ENCODE assay signal across 8 cellular contexts in genomic region chr19:18635831-18636182, GRCh38. TPM values are rescaled to one million over a fixed set of nuclear protein-coding genes. Genes with fewer than 3 reads are reported as not detected.
DNase-seq lines count a peak whose midpoint lies in the region; ATAC-seq, FAIRE-seq and TF ChIP-seq lines count a peak whose summit lies in the region.
"Had no signal": no experiment of that assay in that cellular context is flagged by ENCODE, and none has a peak within 500 bp of the region (broad histone marks: within the 10 kb centered on the region; RNA-seq: fewer than 3 reads in every experiment).

No MANE protein-coding gene starts in this region.

- no peaks in the 10 kb centered on the region for H3K9me3 Mint-ChIP-seq in activated CD8-positive, alpha-beta T cell treated with anti-CD3 and anti-CD28 coated beads, Interleukin-2, amount 10 ng/mL, durations not matched to agents 7 days and 5 days (ENCODE audit: insufficient read depth)
- H3K9me3 Mint-ChIP-seq: activated naive CD4-positive, alpha-beta T cell treated with anti-CD3 and anti-CD28 coated beads, Interleukin-2, amount 50 U/mL, for 72 hours had no signal

- H2BK5ac ChIP-seq in trophoblast cell (ENCODE audit: low read depth, low read length, poor library complexity), result no peak overlapping the region

- H2BK120ac ChIP-seq in trophoblast cell (ENCODE audit: insufficient read depth, low read length, poor library complexity), result no peak overlapping the region

- H2BK12ac ChIP-seq in trophoblast cell (ENCODE audit: low read length), result no peak overlapping the region

- intact Hi-C loops in HCT116 (cut with micrococcal nuclease), result loop anchor here (2.0 to 5.0 kb wide), 2 partner anchors 44 to 113 kb away; partner anchors contain the start of gene ELL
- intact Hi-C loops in pancreas (cut with DNase I), result no loop called here

- H3K4me3 ChIP-seq in HCT116 (replicated peaks in 1 of 2; ENCODE audit: low read depth in 1 of 2, low read length in 2 of 2) (no peak overlapping the region), neuron (ENCODE audit: low read length) (peak overlapping the region; percentile 89), trophoblast cell (ENCODE audit: low read depth, low read length) (no peak overlapping the region), pancreas (no peak overlapping the region)

- H3K14ac ChIP-seq in trophoblast cell (ENCODE audit: low read length), result no peak overlapping the region

- peaks cover 33% of the 10 kb centered on the region for H3K79me2 ChIP-seq in HCT116 (ENCODE audit: insufficient read depth, low read length)
- peaks cover 3% of the 10 kb centered on the region for H3K79me2 ChIP-seq in trophoblast cell (ENCODE audit: control insufficient read depth, insufficient read depth, low read length, poor library complexity)

- CTCF ChIA-PET in HCT116 (lab: Charles Lee), result interaction anchor here (0.8 kb wide), 1 partner anchor 42 kb away, joined by 3 read pairs; no protein-coding TSS in a partner anchor
- CTCF ChIA-PET in activated CD8-positive, alpha-beta T cell treated with anti-CD3 and anti-CD28 coated beads, Interleukin-2, amount 10 ng/mL, durations not matched to agents 7 days and 5 days (lab: Charles Lee), result interaction anchor here (0.8 kb wide), 1 partner anchor 113 kb away, joined by 3 read pairs; no protein-coding TSS in a partner anchor

- H3K9ac ChIP-seq in HCT116 (ENCODE audit: low read length), result no peak overlapping the region
- no peak overlapping the region for H3K9ac ChIP-seq in trophoblast cell (ENCODE audit: low read length)

- no peak overlapping the region for H3K23ac ChIP-seq in trophoblast cell (ENCODE audit: low read length)

- peak overlapping the region; percentile 87 for H3K27ac Mint-ChIP-seq in activated CD8-positive, alpha-beta T cell treated with anti-CD3 and anti-CD28 coated beads, Interleukin-2, amount 10 ng/mL, durations not matched to agents 7 days and 5 days

- H3K27me3 ChIP-seq in HCT116 (ENCODE audit: insufficient read depth, low read length) (no peaks in the 10 kb centered on the region), neuron (ENCODE audit: insufficient read depth, low read length) (no peaks in the 10 kb centered on the region), trophoblast cell (ENCODE audit: insufficient read depth, low read length) (no peaks in the 10 kb centered on the region), pancreas (no peaks in the 10 kb centered on the region)

- RAD21 ChIA-PET in HCT116 (lab: Charles Lee; ENCODE audit: low non-redundant PET in 1 of 2, low total read pairs in 2 of 2, uncharacterized antibody in 2 of 2, unreplicated experiment in 2 of 2), result no interaction called here

- POLR2A ChIA-PET in HCT116 (lab: Charles Lee), result no interaction called here
- POLR2A ChIA-PET in activated CD8-positive, alpha-beta T cell treated with anti-CD3 and anti-CD28 coated beads, Interleukin-2, amount 10 ng/mL, durations not matched to agents 7 days and 5 days (lab: Charles Lee), result interaction anchor here (0.7 kb wide), 1 partner anchor 41 kb away, joined by 3 read pairs; no protein-coding TSS in a partner anchor

- H3K9me3 ChIP-seq in HCT116 (ENCODE audit: control insufficient read depth in 1 of 2, insufficient read depth in 1 of 2, low read depth in 1 of 2, low read length in 2 of 2) (no peaks in the 10 kb centered on the region), neuron (ENCODE audit: low read length) (no peaks in the 10 kb centered on the region), trophoblast cell (ENCODE audit: insufficient read depth, low read depth, low read length) (peaks cover 1% of the 10 kb centered on the region), pancreas (no peaks in the 10 kb centered on the region)
- H3K9me3 ChIP-seq: SJCRH30 had no signal

- peak overlapping the region; percentile 85 for H3K4me3 Mint-ChIP-seq in activated CD8-positive, alpha-beta T cell treated with anti-CD3 and anti-CD28 coated beads, Interleukin-2, amount 10 ng/mL, durations not matched to agents 7 days and 5 days

- H4K8ac ChIP-seq in trophoblast cell (ENCODE audit: low read depth, low read length), result no peak overlapping the region

- no peak for FAIRE-seq in pancreas (lab: Jason Lieb, UNC)

- H3K27ac ChIP-seq in HCT116 (ENCODE audit: low read depth, low read length) (no peak overlapping the region), trophoblast cell (ENCODE audit: low read depth, low read length) (no peak overlapping the region), pancreas (no peak overlapping the region)
- H3K27ac ChIP-seq: SJCRH30 had no signal

- no peak overlapping the region for H3K4ac ChIP-seq in trophoblast cell (ENCODE audit: low read depth, low read length)

- TF ChIP-seq POLR2A in HCT116 (IDR thresholded peaks at IDR 0.05; ENCODE audit: borderline replicate concordance, extremely low read depth, insufficient read depth, insufficient read length), result no peak

- no peaks in the 10 kb centered on the region for H3K36me3 ChIP-seq in HCT116 (ENCODE audit: control insufficient read depth in 1 of 2, insufficient read depth in 2 of 2, low read length in 2 of 2)
- H3K36me3 ChIP-seq in neuron (ENCODE audit: insufficient read depth, low read length), result no peaks in the 10 kb centered on the region
- H3K36me3 ChIP-seq in trophoblast cell (ENCODE audit: control insufficient read depth in 1 of 2, insufficient read depth in 2 of 2, low read length in 2 of 2), result no peaks in the 10 kb centered on the region
- no peaks in the 10 kb centered on the region for H3K36me3 ChIP-seq in pancreas
- H3K36me3 ChIP-seq: SJCRH30 had no signal

- no peak for DNase-seq in HCT116 (ENCODE audit: low read depth, low spot score)
- DNase-seq in activated CD8-positive, alpha-beta T cell treated with anti-CD3 and anti-CD28 coated beads, Interleukin-2, amount 10 ng/mL, durations not matched to agents 7 days and 5 days, result no peak
- no peak for DNase-seq in trophoblast cell
- DNase-seq in pancreas, result no peak

- no peak overlapping the region for H4K12ac ChIP-seq in trophoblast cell (ENCODE audit: low read depth, low read length)

- H3K36me3 Mint-ChIP-seq in activated CD8-positive, alpha-beta T cell treated with anti-CD3 and anti-CD28 coated beads, Interleukin-2, amount 10 ng/mL, durations not matched to agents 7 days and 5 days (ENCODE audit: low read depth), result no peaks in the 10 kb centered on the region
- H3K36me3 Mint-ChIP-seq: activated naive CD4-positive, alpha-beta T cell treated with anti-CD3 and anti-CD28 coated beads, Interleukin-2, amount 50 U/mL, for 72 hours had no signal

- no peak overlapping the region for H2AFZ ChIP-seq in HCT116 (ENCODE audit: low read depth, low read length, poor library complexity, severe bottlenecking)
- H2AFZ ChIP-seq in neuron (ENCODE audit: low read depth, low read length), result no peak overlapping the region
- no peak overlapping the region for H2AFZ ChIP-seq in trophoblast cell (ENCODE audit: insufficient read depth, low read length, poor library complexity)

- peaks cover 22% of the 10 kb centered on the region for H3K4me1 Mint-ChIP-seq in activated CD8-positive, alpha-beta T cell treated with anti-CD3 and anti-CD28 coated beads, Interleukin-2, amount 10 ng/mL, durations not matched to agents 7 days and 5 days (ENCODE audit: low read depth)

- no peak overlapping the region for H4K91ac ChIP-seq in trophoblast cell (ENCODE audit: low read depth, low read length)

- H2AK5ac ChIP-seq in trophoblast cell (ENCODE audit: low read length), result no peak overlapping the region

- H3K4me1 ChIP-seq in HCT116 (ENCODE audit: control insufficient read depth in 1 of 2, insufficient read depth in 2 of 2, low read length in 2 of 2) (peaks cover 9 to 27% of the 10 kb centered on the region in 2 experiments), neuron (ENCODE audit: insufficient read depth, low read length) (peaks cover 16% of the 10 kb centered on the region), trophoblast cell (ENCODE audit: control insufficient read depth in 1 of 2, insufficient read depth in 2 of 2, low read length in 2 of 2) (peaks cover 8% of the 10 kb centered on the region in 2 experiments), pancreas (peaks cover 5 to 8% (median 7%) of the 10 kb centered on the region in 3 donors)
- H3K4me1 ChIP-seq: SJCRH30 had no signal

- TF ChIP-seq CTCF in HCT116 (IDR thresholded peaks at IDR 0.05 in 2 of 3, conservative IDR thresholded peaks at IDR 0.05 in 1 of 3; ENCODE audit: borderline replicate concordance in 1 of 3, insufficient read depth in 1 of 3, low read depth in 2 of 3, low read length in 2 of 3), result no peak
- no peak for TF ChIP-seq CTCF in pancreas (IDR thresholded peaks at IDR 0.05)

- no peak for ATAC-seq in HCT116
- no peak for ATAC-seq in activated CD8-positive, alpha-beta T cell treated with anti-CD3 and anti-CD28 coated beads, Interleukin-2, amount 10 ng/mL, durations not matched to agents 7 days and 5 days
- no peak for ATAC-seq in pancreas
- no peak for ATAC-seq in HG03135 (IDR thresholded peaks at IDR 0.05; ENCODE audit: unreplicated experiment)

- no TSS peak for BruUV-seq in HCT116 (replicated peaks; lab: Mats Ljungman, UMichigan)

- no peaks in the 10 kb centered on the region for H4K20me1 ChIP-seq in HCT116 (ENCODE audit: insufficient read depth)

- H3K79me1 ChIP-seq in trophoblast cell (ENCODE audit: low read length), result peaks cover 3% of the 10 kb centered on the region

- WGBS in trophoblast cell (ENCODE audit: extremely low coverage, insufficient coverage, insufficient read length), result no CpG with 5 or more reads among the region's 6 CpGs
- 0 to 27% methylated on average over 2 to 6 of the region's 6 CpGs for WGBS in pancreas, 2 donors

- no peak for TF ChIP-seq RAD21 in HCT116 (IDR thresholded peaks at IDR 0.05; ENCODE audit: low read depth)

- H3K4me2 ChIP-seq in HCT116 (ENCODE audit: low read length) (peak overlapping the region; percentile 44), trophoblast cell (ENCODE audit: low read length) (no peak overlapping the region)

- H3K27me3 Mint-ChIP-seq in activated CD8-positive, alpha-beta T cell treated with anti-CD3 and anti-CD28 coated beads, Interleukin-2, amount 10 ng/mL, durations not matched to agents 7 days and 5 days (ENCODE audit: low read depth), result peaks cover 9% of the 10 kb centered on the region

- no peaks in the 10 kb centered on the region for H3K9me2 ChIP-seq in HCT116 (ENCODE audit: insufficient read depth)

- H3K18ac ChIP-seq in trophoblast cell (ENCODE audit: low read length), result no peak overlapping the region

RNA-seq across cellular contexts. Expression of gene KLHL26, which starts 1.0 kb away (rescaled TPM):
- total RNA-seq in HCT116 (2021; ENCODE audit: unreplicated experiment), result 17.1 TPM
- 7.1 and 14.4 TPM in 2 replicates for polyA plus RNA-seq in HCT116 (2012)
- total RNA-seq in activated CD8-positive, alpha-beta T cell treated with anti-CD3 and anti-CD28 coated beads, Interleukin-2, amount 10 ng/mL, durations not matched to agents 7 days and 5 days, result 10 to 100 TPM; 13.2 to 13.4 TPM
- 1.8 and 2.1 TPM in 2 replicates for polyA plus RNA-seq in trophoblast cell (2013)
- total RNA-seq in pancreas, result 1 to 10 TPM; 4.6 to 7.8 (median 6.0) TPM
- 1 to 10 TPM; 3.2 to 4.1 TPM for polyA plus RNA-seq in pancreas

RNA-seq across cellular contexts. Expression of gene TMEM59L, which starts 23.1 kb away (rescaled TPM):
- total RNA-seq in HCT116 (2021; ENCODE audit: unreplicated experiment) (14.3 TPM), pancreas (1 to 10 TPM in 2 of 6 donors, under 1 TPM in 4; 0.56 to 4.4 (median 0.94) TPM)
- polyA plus RNA-seq in HCT116 (2012), result 21.3 and 22.7 TPM in 2 replicates
- not detected for total RNA-seq in activated CD8-positive, alpha-beta T cell treated with anti-CD3 and anti-CD28 coated beads, Interleukin-2, amount 10 ng/mL, durations not matched to agents 7 days and 5 days
- polyA plus RNA-seq in trophoblast cell (2013), result 0.50 and 0.56 TPM in 2 replicates
- 1 to 10 TPM; 5.2 to 8.9 TPM for polyA plus RNA-seq in pancreas
- total RNA-seq: SJCRH30 had no signal

RNA-seq across cellular contexts. Expression of gene CRLF1, which starts 29.2 kb away (rescaled TPM):
- 43.0 TPM for total RNA-seq in HCT116 (2021; ENCODE audit: unreplicated experiment)
- polyA plus RNA-seq in HCT116 (2012), result 60.6 and 80.0 TPM in 2 replicates
- not detected for total RNA-seq in activated CD8-positive, alpha-beta T cell treated with anti-CD3 and anti-CD28 coated beads, Interleukin-2, amount 10 ng/mL, durations not matched to agents 7 days and 5 days
- polyA plus RNA-seq in trophoblast cell (2013), result 1.5 and 2.6 TPM in 2 replicates
- total RNA-seq in pancreas, result 1 to 10 TPM in 5 of 6 donors, under 1 TPM in 1; 0.87 to 9.1 (median 4.1) TPM
- 10 to 100 TPM in 1 of 2 donors, 1 to 10 TPM in 1; 9.6 to 20.3 TPM for polyA plus RNA-seq in pancreas
- total RNA-seq: activated naive CD4-positive, alpha-beta T cell treated with anti-CD3 and anti-CD28 coated beads, Interleukin-2, amount 50 U/mL, for 72 hours had no signal

RNA-seq across cellular contexts. Expression of gene REX1BD, which starts 47.2 kb away (rescaled TPM):
- total RNA-seq in HCT116 (2021; ENCODE audit: unreplicated experiment) (97.1 TPM), pancreas (10 to 100 TPM; 30.0 to 46.2 (median 36.1) TPM)
- polyA plus RNA-seq in HCT116 (2012), result 107 and 110 TPM in 2 replicates
- total RNA-seq in activated CD8-positive, alpha-beta T cell treated with anti-CD3 and anti-CD28 coated beads, Interleukin-2, amount 10 ng/mL, durations not matched to agents 7 days and 5 days, result 10 to 100 TPM; 91.5 to 98.7 TPM
- polyA plus RNA-seq in trophoblast cell (2013), result 64.9 and 69.3 TPM in 2 replicates
- polyA plus RNA-seq in pancreas, result 100 to 1,000 TPM; 122 to 158 TPM

RNA-seq across cellular contexts. Expression of gene CRTC1, which starts 47.7 kb away (rescaled TPM):
- 14.9 TPM for total RNA-seq in HCT116 (2021; ENCODE audit: unreplicated experiment)
- polyA plus RNA-seq in HCT116 (2012), result 13.0 and 13.1 TPM in 2 replicates
- 1 to 10 TPM; 7.0 to 8.0 TPM for total RNA-seq in activated CD8-positive, alpha-beta T cell treated with anti-CD3 and anti-CD28 coated beads, Interleukin-2, amount 10 ng/mL, durations not matched to agents 7 days and 5 days
- polyA plus RNA-seq in trophoblast cell (2013), result 10.0 and 10.2 TPM in 2 replicates
- 1 to 10 TPM; 5.2 to 8.1 (median 6.5) TPM for total RNA-seq in pancreas
- polyA plus RNA-seq in pancreas, result 10 to 100 TPM; 12.4 to 18.1 TPM
